Comparison of ENCODE assay signal across 1 cellular context in genomic region chr3:196708467-196708866, GRCh38.
TF ChIP-seq lines count a peak whose summit lies in the region.

No MANE protein-coding gene starts in this region.

TF ChIP-seq in HepG2, 621 proteins besides CTCF, POLR2A, EP300 and RAD21:
- no peak for TF ChIP-seq ZNF766 (CRISPR knock-in tag; IDR thresholded peaks at IDR 0.05; ENCODE audit: borderline replicate concordance)
- no peak for TF ChIP-seq ZNF577 (CRISPR knock-in tag; IDR thresholded peaks at IDR 0.05; ENCODE audit: borderline replicate concordance, low read depth)
- no peak for TF ChIP-seq ATF1 (CRISPR knock-in tag; IDR thresholded peaks at IDR 0.05)
- no peak for TF ChIP-seq KLF12 (CRISPR knock-in tag; IDR thresholded peaks at IDR 0.05; ENCODE audit: borderline replicate concordance)
- TF ChIP-seq KDM4B (CRISPR knock-in tag; IDR thresholded peaks at IDR 0.05) = no peak
- TF ChIP-seq ZNF136 (CRISPR knock-in tag; IDR thresholded peaks at IDR 0.05; ENCODE audit: low read depth) = no peak
- no peak for TF ChIP-seq ZBTB39 (CRISPR knock-in tag; IDR thresholded peaks at IDR 0.05)
- TF ChIP-seq AFF4 (CRISPR knock-in tag; IDR thresholded peaks at IDR 0.05) = no peak
- TF ChIP-seq ZNF17 (CRISPR knock-in tag; IDR thresholded peaks at IDR 0.05) = no peak
- no peak for TF ChIP-seq ETS1 (CRISPR knock-in tag; IDR thresholded peaks at IDR 0.05)
- no peak for TF ChIP-seq ASH2L (IDR thresholded peaks at IDR 0.05; ENCODE audit: insufficient read length, low read depth, low read length)
- TF ChIP-seq ZFP91 (CRISPR knock-in tag; IDR thresholded peaks at IDR 0.05; ENCODE audit: borderline replicate concordance) = no peak
- no peak for TF ChIP-seq ZBTB40 (IDR thresholded peaks at IDR 0.05)
- TF ChIP-seq ZBTB40 (CRISPR knock-in tag; IDR thresholded peaks at IDR 0.05) = no peak
- no peak for TF ChIP-seq GTF2F1 (IDR thresholded peaks at IDR 0.05; ENCODE audit: low read length)
- no peak for TF ChIP-seq HCFC1 (IDR thresholded peaks at IDR 0.05; ENCODE audit: low read depth, low read length)
- no peak for TF ChIP-seq CEBPG (CRISPR knock-in tag; IDR thresholded peaks at IDR 0.05)
- no peak for TF ChIP-seq MEF2D (CRISPR knock-in tag; IDR thresholded peaks at IDR 0.05)
- no peak for TF ChIP-seq ZNF251 (CRISPR knock-in tag; IDR thresholded peaks at IDR 0.05)
- TF ChIP-seq HDAC6 (IDR thresholded peaks at IDR 0.05; ENCODE audit: low read depth, low read length) = no peak
- no peak for TF ChIP-seq RXRA (CRISPR knock-in tag; IDR thresholded peaks at IDR 0.05)
TF ChIP-seq in HepG2: peak in this region for 0.
